8 cellular contexts compared by ENCODE assay signal in genomic region chr2:177393381-177393780, GRCh38. TPM values are rescaled to one million over a fixed set of nuclear protein-coding genes. Genes with fewer than 3 reads are reported as not detected.
A peak's percentile ranks its signal among the peaks of the same experiment; 100 is the strongest.
DNase-seq lines count a peak whose midpoint lies in the region; ATAC-seq and TF ChIP-seq lines count a peak whose summit lies in the region.

No MANE protein-coding gene starts in this region.

- H3K4me3 ChIP-seq in GM12864 (ENCODE audit: low read depth, low read length), result peak overlapping the region; percentile 99
- H3K4me3 ChIP-seq in NT2/D1 (ENCODE audit: insufficient read length, low read depth), result peak overlapping the region; percentile 95
- H3K4me3 ChIP-seq in choroid plexus epithelial cell (ENCODE audit: low read depth, low read length), result peak overlapping the region; percentile 78
- H3K4me3 ChIP-seq in muscle layer of duodenum (ENCODE audit: low read depth in 1 of 2, low read length in 2 of 2), result peak overlapping the region; percentile 85 to 89

- intact Hi-C loops in sciatic nerve (cut with DNase I), result no loop called here

- H3K27me3 ChIP-seq in NT2/D1 (ENCODE audit: insufficient read depth, insufficient read length) (no peaks in the 10 kb centered on the region), muscle layer of duodenum (ENCODE audit: low read depth, low read length) (no peaks in the 10 kb centered on the region)

- no peak for DNase-seq in GM12864 (ENCODE audit: low read depth)
- no peak for DNase-seq in NT2/D1 (ENCODE audit: low read depth, low spot score)
- peak; percentile 20 for DNase-seq in choroid plexus epithelial cell (ENCODE audit: low read depth)
- no peak for DNase-seq in sciatic nerve (ENCODE audit: low spot score)
- DNase-seq in COLO829 (ENCODE audit: low spot score), result no peak
- no peak for DNase-seq in COR-L47 (lab: John Stamatoyannopoulos, UW)

- H3K36me3 ChIP-seq in NT2/D1 (ENCODE audit: insufficient read depth, insufficient read length, low read length) (peaks cover 9% of the 10 kb centered on the region), muscle layer of duodenum (ENCODE audit: control insufficient read depth in 1 of 2, insufficient read depth in 2 of 2, low read length in 2 of 2) (peaks cover 0 to 12% of the 10 kb centered on the region in 2 donors)

- H3K4me1 ChIP-seq in NT2/D1 (ENCODE audit: insufficient read depth, insufficient read length) (no peaks in the 10 kb centered on the region), muscle layer of duodenum (ENCODE audit: control insufficient read depth in 1 of 2, insufficient read depth in 2 of 2, low read length in 2 of 2) (peaks cover 10 to 19% of the 10 kb centered on the region in 2 donors)

- H3K9me3 ChIP-seq in NT2/D1 (ENCODE audit: insufficient read depth, low read length), result no peaks in the 10 kb centered on the region
- no peaks in the 10 kb centered on the region for H3K9me3 ChIP-seq in muscle layer of duodenum (ENCODE audit: control insufficient read depth in 1 of 2, low read length in 2 of 2)

- peak overlapping the region; percentile 65 for H3K27ac ChIP-seq in muscle layer of duodenum (ENCODE audit: low read length)

- TF ChIP-seq CTCF in GM12864 (IDR thresholded peaks at IDR 0.05; ENCODE audit: low read depth, low read length, missing control alignments) (no peak), choroid plexus epithelial cell (conservative IDR thresholded peaks at IDR 0.05; ENCODE audit: low read depth, low read length) (no peak)

- peak overlapping the region; percentile 97 for H3K9ac ChIP-seq in NT2/D1 (ENCODE audit: insufficient read length, low read depth)

- ATAC-seq in sciatic nerve, result no peak
- no peak for ATAC-seq in HG03135 (IDR thresholded peaks at IDR 0.05; ENCODE audit: unreplicated experiment)

RNA-seq across cellular contexts. Expression of gene AGPS, which starts 0.8 kb away (rescaled TPM):
- total RNA-seq in sciatic nerve, result 44.2 TPM
